1 cellular context compared by ENCODE assay signal in the genomic region with DNA sequence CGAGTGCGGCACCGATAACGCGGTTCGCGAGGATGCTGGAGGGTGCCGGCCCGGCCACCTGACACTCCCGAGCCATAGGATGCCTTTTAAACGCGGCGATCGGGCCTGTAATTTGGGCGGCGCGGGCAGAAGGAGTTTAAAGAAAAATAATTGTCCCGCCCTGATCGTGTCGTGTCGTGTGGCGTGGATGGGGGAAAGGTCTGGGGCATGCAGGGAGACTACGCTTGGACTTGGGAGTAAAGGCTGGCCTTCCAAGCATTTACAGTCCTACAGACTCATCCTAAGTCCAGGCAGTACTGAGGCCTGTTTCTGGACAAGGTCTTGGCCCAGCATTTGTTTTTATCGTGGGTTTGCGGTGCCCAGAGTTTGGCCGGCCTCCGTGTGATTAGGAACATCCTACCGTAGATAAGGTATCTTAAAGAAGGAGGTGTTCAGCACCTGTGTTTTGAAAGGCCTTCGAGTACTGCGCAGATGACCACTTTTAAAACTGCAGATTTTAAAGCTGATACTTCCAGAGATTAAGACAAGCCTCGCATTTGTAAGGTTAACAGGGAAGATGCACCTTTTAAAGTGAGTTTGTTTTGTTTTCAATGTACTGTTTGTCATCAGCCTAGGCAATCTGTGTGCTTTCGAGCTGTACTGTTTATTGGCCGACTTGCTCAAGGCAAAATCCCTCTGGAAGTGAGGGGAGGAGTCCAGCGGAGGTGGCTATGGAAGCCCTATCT.
TF ChIP-seq lines count a peak whose summit lies in the region.

No MANE protein-coding gene starts in this region.

TF ChIP-seq in GM12878, 131 proteins besides CTCF, POLR2A, EP300 and RAD21 (continued from another document):
- TF ChIP-seq RCOR1 (conservative IDR thresholded peaks at IDR 0.05; ENCODE audit: low read depth, low read length) (no peak), MAX (IDR thresholded peaks at IDR 0.05; ENCODE audit: low read depth, low read length) (0 out of 2 replicates have a peak, but pooled peaks have one; percentile 32), SMC3 (IDR thresholded peaks at IDR 0.05; ENCODE audit: borderline replicate concordance, low read length) (no peak), BHLHE40 (IDR thresholded peaks at IDR 0.05; ENCODE audit: borderline replicate concordance in 1 of 2, low read depth in 2 of 2, low read length in 1 of 2) (0 out of 4 replicates have a peak, but pooled peaks of 1 of the 2 experiments have one; percentile 13), RELB (IDR thresholded peaks at IDR 0.05; ENCODE audit: low read depth) (peak; percentile 27; the same call in 1 of the 2 replicates), TCF7 (IDR thresholded peaks at IDR 0.05; ENCODE audit: borderline replicate concordance) (no peak), ATF7 (IDR thresholded peaks at IDR 0.05; ENCODE audit: low read depth) (no peak), CHD2 (IDR thresholded peaks at IDR 0.05; ENCODE audit: borderline replicate concordance, low read depth, low read length) (peak; percentile 19; the same call in 1 of the 2 replicates), WRNIP1 (IDR thresholded peaks at IDR 0.05; ENCODE audit: borderline replicate concordance, low read depth, low read length) (0 out of 2 replicates have a peak, but pooled peaks have one; percentile 6), NFYA (IDR thresholded peaks at IDR 0.05; ENCODE audit: borderline replicate concordance, low read depth, low read length) (no peak), RAD51 (IDR thresholded peaks at IDR 0.05) (0 out of 2 replicates have a peak, but pooled peaks have one; percentile 6), BCL11A (IDR thresholded peaks at IDR 0.05; ENCODE audit: low read depth, low read length) (no peak), RBBP5 (conservative IDR thresholded peaks at IDR 0.05) (no peak), SIN3A (IDR thresholded peaks at IDR 0.05; ENCODE audit: low read depth, low read length) (no peak)
- TF ChIP-seq, protein P1, sequence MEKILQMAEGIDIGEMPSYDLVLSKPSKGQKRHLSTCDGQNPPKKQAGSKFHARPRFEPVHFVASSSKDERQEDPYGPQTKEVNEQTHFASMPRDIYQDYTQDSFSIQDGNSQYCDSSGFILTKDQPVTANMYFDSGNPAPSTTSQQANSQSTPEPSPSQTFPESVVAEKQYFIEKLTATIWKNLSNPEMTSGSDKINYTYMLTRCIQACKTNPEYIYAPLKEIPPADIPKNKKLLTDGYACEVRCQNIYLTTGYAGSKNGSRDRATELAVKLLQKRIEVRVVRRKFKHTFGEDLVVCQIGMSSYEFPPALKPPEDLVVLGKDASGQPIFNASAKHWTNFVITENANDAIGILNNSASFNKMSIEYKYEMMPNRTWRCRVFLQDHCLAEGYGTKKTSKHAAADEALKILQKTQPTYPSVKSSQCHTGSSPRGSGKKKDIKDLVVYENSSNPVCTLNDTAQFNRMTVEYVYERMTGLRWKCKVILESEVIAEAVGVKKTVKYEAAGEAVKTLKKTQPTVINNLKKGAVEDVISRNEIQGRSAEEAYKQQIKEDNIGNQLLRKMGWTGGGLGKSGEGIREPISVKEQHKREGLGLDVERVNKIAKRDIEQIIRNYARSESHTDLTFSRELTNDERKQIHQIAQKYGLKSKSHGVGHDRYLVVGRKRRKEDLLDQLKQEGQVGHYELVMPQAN (conservative IDR thresholded peaks at IDR 0.05) = no peak
